Comparison of ENCODE assay signal across 13 cellular contexts in the genomic region with DNA sequence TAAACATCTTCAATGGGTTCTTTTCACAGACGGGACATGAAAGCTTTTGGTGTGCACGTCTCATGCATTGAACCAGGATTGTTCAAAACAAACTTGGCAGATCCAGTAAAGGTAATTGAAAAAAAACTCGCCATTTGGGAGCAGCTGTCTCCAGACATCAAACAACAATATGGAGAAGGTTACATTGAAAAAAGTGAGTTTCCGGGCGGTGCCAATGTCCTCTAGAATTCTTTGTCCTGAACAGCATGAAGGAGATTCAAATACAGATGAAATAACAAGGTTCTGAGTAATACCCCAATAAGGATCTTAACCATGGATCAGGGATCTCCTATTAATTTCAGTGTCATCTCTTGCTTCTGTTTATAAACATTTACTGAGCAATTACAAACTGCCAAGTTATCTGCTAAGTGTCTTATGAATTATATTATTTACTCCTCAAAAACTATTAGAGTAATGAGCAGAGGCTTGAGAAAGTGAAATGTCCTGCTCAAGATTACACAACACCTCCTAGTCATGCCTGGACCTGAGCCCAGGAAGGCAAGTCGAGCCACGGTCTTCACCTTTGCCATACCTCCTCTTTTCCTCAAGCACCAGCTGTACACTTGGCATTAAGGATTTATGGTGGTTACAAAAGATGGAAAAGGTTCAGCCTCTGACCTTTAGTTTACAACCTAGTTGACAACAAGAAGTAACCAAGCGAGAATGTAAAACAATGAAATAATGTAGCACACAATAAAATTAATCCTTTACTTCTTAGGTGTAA. TPM values are rescaled to one million over a fixed set of nuclear protein-coding genes. Genes with fewer than 3 reads are reported as not detected.
DNase-seq lines count a peak whose midpoint lies in the region; ATAC-seq, FAIRE-seq and TF ChIP-seq lines count a peak whose summit lies in the region.
"Had no signal": no experiment of that assay in that cellular context is flagged by ENCODE, and none has a peak within 500 bp of the region (broad histone marks: within the 10 kb centered on the region; RNA-seq: fewer than 3 reads in every experiment).

No MANE protein-coding gene starts in this region.

- H3K27ac ChIP-seq in K562 (ENCODE audit: extremely low read depth, low read depth, low read length): no peak overlapping the region
- peak overlapping the region; percentile 74 to 79 (median 76) for H3K27ac ChIP-seq in transverse colon

- BruUV-seq in K562 (replicated peaks; lab: Mats Ljungman, UMichigan): no TSS peak

- peaks cover 0 to 5% of the 10 kb centered on the region in 2 donors for H3K9me3 Mint-ChIP-seq in activated naive CD4-positive, alpha-beta T cell treated with anti-CD3 and anti-CD28 coated beads, Interleukin-2, amount 50 U/mL, for 72 hours
- H3K9me3 Mint-ChIP-seq: stimulated activated naive CD8-positive, alpha-beta T cell treated with anti-CD3 and anti-CD28 coated beads, Interleukin-15, amount 100 ng/mL, for 72 hours had no signal

- H3K4me3 ChIP-seq in K562 (no peak overlapping the region), transverse colon (no peak overlapping the region)

- WGBS in K562 (ENCODE audit: insufficient coverage, low coverage, missing lambda C conversion rate): 34% methylated on average over 8 of the region's 8 CpGs
- 42 to 57% methylated on average over 7 to 8 of the region's 8 CpGs for WGBS in transverse colon (ENCODE audit: low coverage in 1 of 2), 2 donors

- TF ChIP-seq RAD21 in K562 (CRISPR knock-in tag; conservative IDR thresholded peaks at IDR 0.05 in 1 of 2, IDR thresholded peaks at IDR 0.05 in 1 of 2): no peak

- no peaks in the 10 kb centered on the region for H3K9me3 ChIP-seq in K562 (replicated peaks; ENCODE audit: control insufficient read depth, insufficient read depth, low read depth, low read length)
- H3K9me3 ChIP-seq in transverse colon: no peaks in the 10 kb centered on the region

- no peak overlapping the region for H3K9ac ChIP-seq in K562 (ENCODE audit: insufficient read depth in 1 of 2, low read depth in 2 of 2, low read length in 2 of 2)

- no peak overlapping the region for H3K4me2 ChIP-seq in K562 (ENCODE audit: insufficient read depth, low read length)

- no peaks in the 10 kb centered on the region for H4K20me1 ChIP-seq in K562 (replicated peaks; ENCODE audit: control insufficient read depth, insufficient read depth, low read length)

- peaks cover 4 to 33% of the 10 kb centered on the region in 2 donors for H3K36me3 Mint-ChIP-seq in activated naive CD4-positive, alpha-beta T cell treated with anti-CD3 and anti-CD28 coated beads, Interleukin-2, amount 50 U/mL, for 72 hours

- H3K27me3 ChIP-seq in K562 (ENCODE audit: control insufficient read depth in 2 of 2, insufficient read depth in 2 of 2, low read length in 2 of 2) (no peaks in the 10 kb centered on the region), transverse colon (no peaks in the 10 kb centered on the region)

- TF ChIP-seq EP300 in K562 (IDR thresholded peaks at IDR 0.05; ENCODE audit: low read length) (no peak), transverse colon (IDR thresholded peaks at IDR 0.05; ENCODE audit: low read depth) (peak; percentile 21)

- H2AFZ ChIP-seq in K562 (ENCODE audit: low read depth, low read length): no peak overlapping the region

- peak; percentile 60 for DNase-seq in HT1080 (ENCODE audit: low read depth)
- no peak for DNase-seq in K562 (ENCODE audit: extremely low read depth in 1 of 4, low spot score in 3 of 4)
- peak; percentile 87 for DNase-seq in iris pigment epithelial cell (ENCODE audit: low read depth)
- peak; percentile 83 for DNase-seq in transverse colon
- no peak for DNase-seq in activated CD8-positive, alpha-beta memory T cell treated with anti-CD3 and anti-CD28 coated beads for 24 hours
- no peak for DNase-seq in activated naive CD4-positive, alpha-beta T cell treated with anti-CD3 and anti-CD28 coated beads, Interleukin-2, amount 50 U/mL, for 72 hours (ENCODE audit: low spot score in 2 of 2)
- DNase-seq: aorta; H9; stimulated activated CD4-positive, alpha-beta T cell treated with anti-CD3 and anti-CD28 coated beads, Interleukin-1b, Interleukin-23, amount 100 ng/mL, for 48 hours; stimulated activated naive CD8-positive, alpha-beta T cell treated with anti-CD3 and anti-CD28 coated beads, Interleukin-15, amount 100 ng/mL, for 72 hours had no signal

- intact Hi-C loops in K562 (cut with micrococcal nuclease) (no loop called here), transverse colon (cut with DNase I; ENCODE audit: low total_unique reads) (no loop called here)

- no peak overlapping the region for H3K27ac Mint-ChIP-seq in activated naive CD4-positive, alpha-beta T cell treated with anti-CD3 and anti-CD28 coated beads, Interleukin-2, amount 50 U/mL, for 72 hours
- H3K27ac Mint-ChIP-seq: H9; stimulated activated naive CD8-positive, alpha-beta T cell treated with anti-CD3 and anti-CD28 coated beads, Interleukin-15, amount 100 ng/mL, for 72 hours had no signal

- peaks cover 0 to 18% of the 10 kb centered on the region in 2 experiments; a peak in 3 of 5 replicates for H3K4me1 ChIP-seq in K562 (replicated peaks in 1 of 2; ENCODE audit: control insufficient read depth in 2 of 2, insufficient read depth in 2 of 2, low read length in 2 of 2)
- peaks cover 13 to 38% (median 26%) of the 10 kb centered on the region in 4 donors for H3K4me1 ChIP-seq in transverse colon

- TF ChIP-seq CTCF in K562 (IDR thresholded peaks at IDR 0.05 in 2 of 3, conservative IDR thresholded peaks at IDR 0.05 in 1 of 3; ENCODE audit: insufficient read depth in 2 of 3, low read depth in 1 of 3, low read length in 3 of 3) (no peak), transverse colon (IDR thresholded peaks at IDR 0.05) (no peak)

- no peaks in the 10 kb centered on the region for H3K79me2 ChIP-seq in K562 (ENCODE audit: control insufficient read depth, insufficient read depth, low read length)

- in situ Hi-C loops in K562 (cut with MboI) (no loop called here), transverse colon (cut with MboI; ENCODE audit: low pct_ligation_motif_present in 1 of 4, low pct_unique_long_range_greater_than_20kb in 1 of 4, low sequenced_read_pairs in 3 of 4) (no loop called here)

- FAIRE-seq in K562 (lab: Jason Lieb, UNC): no peak

- POLR2A ChIA-PET in K562 (lab: Yijun Ruan, JAX): interaction anchor here (0.7 kb wide), 1 partner anchor 35 kb away, joined by 3 read pairs; no protein-coding TSS in a partner anchor

- H3K36me3 ChIP-seq in K562 (ENCODE audit: control insufficient read depth, insufficient read depth, low read length): no peaks in the 10 kb centered on the region
- H3K36me3 ChIP-seq in transverse colon: no peaks in the 10 kb centered on the region

- TF ChIP-seq POLR2A in K562 (conservative IDR thresholded peaks at IDR 0.05): no peak
- TF ChIP-seq POLR2A in transverse colon (IDR thresholded peaks at IDR 0.05): no peak

- no peaks in the 10 kb centered on the region for H3K9me1 ChIP-seq in K562 (ENCODE audit: control insufficient read depth, insufficient read depth, low read length)

- CTCF ChIA-PET in K562 (lab: Yijun Ruan, JAX; ENCODE audit: low intra/inter-chr PET ratio): no interaction called here

- ATAC-seq in K562 (no peak), HG03469 (IDR thresholded peaks at IDR 0.05; ENCODE audit: unreplicated experiment) (no peak)
- ATAC-seq in activated naive CD4-positive, alpha-beta T cell treated with anti-CD3 and anti-CD28 coated beads, Interleukin-2, amount 50 U/mL, for 72 hours: no peak
- ATAC-seq: Right ventricle myocardium inferior; stimulated activated naive CD8-positive, alpha-beta T cell treated with anti-CD3 and anti-CD28 coated beads, Interleukin-15, amount 100 ng/mL, for 72 hours had no signal

TF ChIP-seq in K562, 482 proteins besides CTCF, POLR2A, EP300 and RAD21 (continues in another document):
- TF ChIP-seq, protein P1, sequence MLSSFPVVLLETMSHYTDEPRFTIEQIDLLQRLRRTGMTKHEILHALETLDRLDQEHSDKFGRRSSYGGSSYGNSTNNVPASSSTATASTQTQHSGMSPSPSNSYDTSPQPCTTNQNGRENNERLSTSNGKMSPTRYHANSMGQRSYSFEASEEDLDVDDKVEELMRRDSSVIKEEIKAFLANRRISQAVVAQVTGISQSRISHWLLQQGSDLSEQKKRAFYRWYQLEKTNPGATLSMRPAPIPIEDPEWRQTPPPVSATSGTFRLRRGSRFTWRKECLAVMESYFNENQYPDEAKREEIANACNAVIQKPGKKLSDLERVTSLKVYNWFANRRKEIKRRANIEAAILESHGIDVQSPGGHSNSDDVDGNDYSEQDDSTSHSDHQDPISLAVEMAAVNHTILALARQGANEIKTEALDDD (IDR thresholded peaks at IDR 0.05): 0 out of 2 replicates have a peak, but pooled peaks have one; percentile 13
- TF ChIP-seq CEBPG (CRISPR knock-in tag; IDR thresholded peaks at IDR 0.05) (no peak), CEBPG (tag; conservative IDR thresholded peaks at IDR 0.05 in 1 of 2, IDR thresholded peaks at IDR 0.05 in 1 of 2) (peak in 1 of 2 experiments; percentile 61; a peak in 1 of 4 replicates), FOSL1 (tag; conservative IDR thresholded peaks at IDR 0.05) (no peak), ZC3H8 (IDR thresholded peaks at IDR 0.05) (no peak), CHD1 (IDR thresholded peaks at IDR 0.05; ENCODE audit: low read length) (no peak)

RNA-seq across cellular contexts. Expression of a gene that starts 22.6 kb away (rescaled TPM):
- total RNA-seq in HT1080 (2014; rRNA removed; shearing (Covaris generic)): 0.20 and 0.21 TPM in 2 replicates
- 0.11 TPM in 1 of 2 replicates, not detected in the other for polyA plus RNA-seq in HT1080 (2015; cell fraction: cytosol; rRNA removed)
- polyA plus RNA-seq in HT1080 (2015; cell fraction: nucleus; rRNA removed): 0.11 TPM in 1 of 2 replicates, not detected in the other
- total RNA-seq in K562 (2011; cell fraction: chromatin; rRNA removed; ENCODE audit: low replicate concordance): 0.28 and 0.58 TPM in 2 replicates
- total RNA-seq in K562 (2011; cell fraction: nucleolus; rRNA removed): 0.50 and 0.53 TPM in 2 replicates
- total RNA-seq in K562 (2011; cell fraction: nucleoplasm; rRNA removed): 0.73 and 0.99 TPM in 2 replicates
- total RNA-seq in K562 (2014; rRNA removed): 0.08 and 0.27 TPM in 2 replicates
- total RNA-seq in K562 (2014; rRNA removed; fragmentation: Illumina TruSeq; extraction: Trizol): 0.32 and 0.69 TPM in 2 replicates
- 1.5 and 1.8 TPM in 2 replicates for total RNA-seq in K562 (2015; rRNA removed; fragmentation: Illumina TruSeq; extraction: Trizol)
- 0.27 and 0.49 TPM in 2 replicates for total RNA-seq in K562 (2021)
- 0.54 and 0.71 TPM in 2 replicates for polyA plus RNA-seq in K562 (2011; rRNA removed)
- polyA plus RNA-seq in K562 (2011; cell fraction: cytosol; rRNA removed): 0.19 TPM in 2 replicates
- 0.18 and 0.59 TPM in 2 replicates for polyA plus RNA-seq in K562 (2011; cell fraction: nucleus; rRNA removed)
- 0.76 and 0.79 TPM in 2 replicates for polyA plus RNA-seq in K562 (2012)
- 0.43 and 0.54 TPM in 2 replicates for polyA plus RNA-seq in K562 (2014; fragmentation: Illumina TruSeq; extraction: Trizol)
- 1 to 10 TPM; 1.4 to 1.7 TPM for polyA plus RNA-seq in K562 (2014; fragmentation: Nextera tagmentation; extraction: Ambion mirVana)
- polyA plus RNA-seq in K562 (2014; rRNA removed): 0.65 and 1.9 TPM in 2 replicates
- polyA minus RNA-seq in K562 (2011; rRNA and poly(A)+ RNA removed): 0.28 and 0.39 TPM in 2 replicates
- polyA minus RNA-seq in K562 (2011; cell fraction: cytosol; rRNA and poly(A)+ RNA removed): not detected in 2 replicates
- polyA minus RNA-seq in K562 (2011; cell fraction: nucleus; rRNA and poly(A)+ RNA removed): 0.27 and 0.33 TPM in 2 replicates
- total RNA-seq in transverse colon: 100 to 1,000 TPM in 3 of 4 donors, 10 to 100 TPM in 1; 20.9 to 257 (median 153) TPM
- total RNA-seq in activated naive CD4-positive, alpha-beta T cell treated with anti-CD3 and anti-CD28 coated beads, Interleukin-2, amount 50 U/mL, for 72 hours: 10 to 100 TPM in 1 of 2 donors, 1 to 10 TPM in 1; 5.9 to 11.5 TPM
- total RNA-seq: H9 had no signal
- polyA plus RNA-seq: neural cell had no signal

Comparison
In these comparisons a context has a peak if more than half of its experiments do, and no peak if none do; other contexts are left out.
1. DNase-seq: peak in HT1080 (single experiment), iris pigment epithelial cell (single experiment) and transverse colon (single experiment); none in K562 (0 of 4), activated CD8-positive, alpha-beta memory T cell treated with anti-CD3 and anti-CD28 coated beads for 24 hours (single experiment) and activated naive CD4-positive, alpha-beta T cell treated with anti-CD3 and anti-CD28 coated beads, Interleukin-2, amount 50 U/mL, for 72 hours (0 of 2).